22 cellular contexts compared by ENCODE assay signal in the genomic region with DNA sequence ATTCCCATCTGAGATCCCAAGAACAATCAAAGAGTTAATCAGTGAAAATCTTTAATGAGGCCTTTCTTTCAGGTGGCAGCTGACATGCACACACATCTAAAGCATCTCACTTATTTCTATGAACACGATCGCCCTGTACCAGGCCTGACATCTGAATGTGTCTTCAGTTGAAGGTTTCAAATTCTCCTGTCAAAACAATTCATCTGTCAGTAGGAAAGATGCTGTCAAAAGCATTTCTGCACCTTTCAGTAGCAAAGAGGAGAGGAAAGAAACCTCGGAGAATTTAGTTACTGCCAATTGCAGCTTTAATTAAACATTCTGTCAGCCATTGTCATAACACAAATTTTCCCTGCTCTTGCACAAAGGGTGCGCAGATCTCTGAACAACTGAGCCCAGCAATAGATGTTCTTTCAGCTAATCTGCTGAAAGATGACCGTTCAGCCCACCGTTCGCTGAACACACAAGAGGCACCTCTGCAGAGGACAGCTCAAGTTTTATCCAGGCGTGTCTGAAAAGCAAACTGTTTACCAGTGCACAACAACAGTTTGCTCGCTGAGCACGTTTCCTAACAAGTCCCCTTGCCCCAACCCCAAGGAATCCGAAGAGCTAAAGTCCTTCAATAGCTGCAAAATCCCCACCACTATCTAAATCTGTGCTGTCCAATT.
A peak's percentile ranks its signal among the peaks of the same experiment; 100 is the strongest.
DNase-seq lines count a peak whose midpoint lies in the region; ATAC-seq lines count a peak whose summit lies in the region.
"Had no signal": no experiment of that assay in that cellular context is flagged by ENCODE, and none has a peak within 500 bp of the region (broad histone marks: within the 10 kb centered on the region; RNA-seq: fewer than 3 reads in every experiment).

No MANE protein-coding gene starts in this region.

- H3K9ac ChIP-seq in endocrine pancreas (ENCODE audit: control insufficient read depth, insufficient read depth, low read length), result no peak overlapping the region
- H3K9ac ChIP-seq in rectal smooth muscle tissue (ENCODE audit: low read length), result no peak overlapping the region

- H3K27me3 ChIP-seq in endocrine pancreas (ENCODE audit: control insufficient read depth, insufficient read depth, low read length) (no peaks in the 10 kb centered on the region), rectal smooth muscle tissue (ENCODE audit: control insufficient read depth, insufficient read depth, low read length) (no peaks in the 10 kb centered on the region)

- DNase-seq in NCI-H345 (lab: John Stamatoyannopoulos, UW) (peak; percentile 16), NCI-H345 treated with DMSO at 0.1 percent for 48 hours (lab: John Stamatoyannopoulos, UW; ENCODE audit: unreplicated experiment) (no peak), DMS79 treated with DMSO at 0.1 percent for 48 hours (lab: John Stamatoyannopoulos, UW) (peak; percentile 51)
- no peak for DNase-seq in activated CD4-positive, alpha-beta T cell treated with anti-CD3 and anti-CD28 coated beads for 4 hours
- DNase-seq: activated CD4-positive, alpha-beta memory T cell treated with anti-CD3 and anti-CD28 coated beads for 36 hours; activated CD4-positive, CD25-positive, alpha-beta regulatory T cell; activated naive CD4-positive, alpha-beta T cell treated with Interleukin-2 at 50 U/mL for 16 hours; amniotic stem cell; COR-L47; H7; left ventricle myocardium superior; midbrain; NCI-H187 treated with DMSO at 0.1 percent for 48 hours; NCI-H226; stimulated activated CD4-positive, alpha-beta T cell treated with anti-CD3 and anti-CD28 coated beads, Interleukin-2, amount 100 ng/mL, for 24 hours had no signal

- peak overlapping the region; percentile 17 for H3K27ac ChIP-seq in rectal smooth muscle tissue (ENCODE audit: low read depth, low read length)
- H3K27ac ChIP-seq: A549 had no signal

- ATAC-seq in HG02642 (IDR thresholded peaks at IDR 0.05; ENCODE audit: poor library complexity, unreplicated experiment) (no peak), GM18873 (IDR thresholded peaks at IDR 0.05; ENCODE audit: low FRiP score, unreplicated experiment) (no peak)
- ATAC-seq: A549, left ventricle myocardium superior, Right ventricle myocardium inferior had no signal

- H3K9me3 ChIP-seq in endocrine pancreas (ENCODE audit: control insufficient read depth, low read length), result no peaks in the 10 kb centered on the region
- H3K9me3 ChIP-seq: A549 had no signal

- H3K36me3 ChIP-seq in endocrine pancreas (ENCODE audit: control insufficient read depth, insufficient read depth, low read length) (no peaks in the 10 kb centered on the region), rectal smooth muscle tissue (ENCODE audit: control insufficient read depth, insufficient read depth, low read length) (no peaks in the 10 kb centered on the region)

- H3K4me1 ChIP-seq in endocrine pancreas (ENCODE audit: control insufficient read depth, insufficient read depth, low read length) (peaks cover 6% of the 10 kb centered on the region), rectal smooth muscle tissue (ENCODE audit: control insufficient read depth, insufficient read depth, low read length) (peaks cover 24% of the 10 kb centered on the region)

- H3K4me3 ChIP-seq in endocrine pancreas (ENCODE audit: control insufficient read depth, insufficient read depth, low read length) (peak overlapping the region; percentile 24), rectal smooth muscle tissue (ENCODE audit: low read length) (no peak overlapping the region)
- H3K4me3 ChIP-seq: A549, smooth muscle cell had no signal

Comparison
In these comparisons a context has a peak if more than half of its experiments do, and no peak if none do; other contexts are left out.
1. DNase-seq: peak in NCI-H345 (single experiment) and DMS79 treated with DMSO at 0.1 percent for 48 hours (single experiment); none in NCI-H345 treated with DMSO at 0.1 percent for 48 hours (single experiment) and activated CD4-positive, alpha-beta T cell treated with anti-CD3 and anti-CD28 coated beads for 4 hours (0 of 2).